ENCODE assay signal across 16 cellular contexts in genomic region chrX:70445197-70445656, GRCh38. TPM values are rescaled to one million over a fixed set of nuclear protein-coding genes. Genes with fewer than 3 reads are reported as not detected.
A peak's percentile ranks its signal among the peaks of the same experiment; 100 is the strongest.
DNase-seq lines count a peak whose midpoint lies in the region; ATAC-seq and TF ChIP-seq lines count a peak whose summit lies in the region.
"Had no signal": no experiment of that assay in that cellular context is flagged by ENCODE, and none has a peak within 500 bp of the region (broad histone marks: within the 10 kb centered on the region; RNA-seq: fewer than 3 reads in every experiment).

No MANE protein-coding gene starts in this region.

- no peak overlapping the region for H3K4me3 ChIP-seq in BLaER1
- H3K4me3 ChIP-seq in H7 (ENCODE audit: insufficient read depth, low read depth, low read length), result peak overlapping the region; percentile 5; the same call in 1 of the 2 replicates
- peak overlapping the region in 2 of 3 experiments; percentile 5 to 14 for H3K4me3 ChIP-seq in mammary epithelial cell (replicated peaks in 1 of 3; ENCODE audit: insufficient read depth in 1 of 3, low read depth in 2 of 3, low read length in 3 of 3)
- H3K4me3 ChIP-seq: right lobe of liver had no signal

- H3K4me1 ChIP-seq in BLaER1 (no peaks in the 10 kb centered on the region), mammary epithelial cell (ENCODE audit: insufficient read depth, low read length) (no peaks in the 10 kb centered on the region)
- H3K4me1 ChIP-seq: right lobe of liver had no signal

- H3K9me3 ChIP-seq in BLaER1 (no peaks in the 10 kb centered on the region), mammary epithelial cell (replicated peaks; ENCODE audit: insufficient read depth, low read length) (no peaks in the 10 kb centered on the region)
- H3K9me3 ChIP-seq: right lobe of liver had no signal

- H3K9ac ChIP-seq in BLaER1, result no peak overlapping the region
- no peak overlapping the region for H3K9ac ChIP-seq in mammary epithelial cell (ENCODE audit: insufficient read depth, low read length)

- H3K4me3 Mint-ChIP-seq in natural killer cell (no peak overlapping the region), nephron progenitor cell (no peak overlapping the region)
- H3K4me3 Mint-ChIP-seq: dendritic cell treated with granulocyte-macrophage colony-stimulating factor and Interleukin-4, amounts not matched to agents 40 ng/mL and 50 ng/mL, for 4 days had no signal

- H3K9me3 Mint-ChIP-seq in natural killer cell, result no peaks in the 10 kb centered on the region
- H3K9me3 Mint-ChIP-seq in nephron progenitor cell, result peaks cover 47% of the 10 kb centered on the region
- H3K9me3 Mint-ChIP-seq: CD4-positive, alpha-beta T cell; dendritic cell treated with granulocyte-macrophage colony-stimulating factor and Interleukin-4, amounts not matched to agents 40 ng/mL and 50 ng/mL, for 4 days had no signal

- in situ Hi-C loops in mammary epithelial cell (cut with MboI; ENCODE audit: low sequenced_read_pairs in 2 of 2), result no loop called here

- no peak overlapping the region for H2AFZ ChIP-seq in mammary epithelial cell (ENCODE audit: low read depth, low read length)

- TF ChIP-seq CTCF in mammary epithelial cell (conservative IDR thresholded peaks at IDR 0.05 in 1 of 2, IDR thresholded peaks at IDR 0.05 in 1 of 2; ENCODE audit: extremely low read depth in 1 of 2, insufficient read depth in 1 of 2, low read depth in 1 of 2, low read length in 2 of 2), result no peak
- TF ChIP-seq CTCF in natural killer cell (IDR thresholded peaks at IDR 0.05), result no peak
- TF ChIP-seq CTCF in nephron progenitor cell (IDR thresholded peaks at IDR 0.05), result no peak

- CTCF ChIA-PET in mammary epithelial cell (lab: Charles Lee; ENCODE audit: low non-redundant PET), result no interaction called here

- intact Hi-C loops in mammary epithelial cell (cut with micrococcal nuclease) (no loop called here), natural killer cell (cut with micrococcal nuclease) (no loop called here)

- no peak overlapping the region for H3K27ac Mint-ChIP-seq in natural killer cell
- no peak overlapping the region for H3K27ac Mint-ChIP-seq in nephron progenitor cell
- H3K27ac Mint-ChIP-seq: CD4-positive, alpha-beta T cell; dendritic cell treated with granulocyte-macrophage colony-stimulating factor and Interleukin-4, amounts not matched to agents 40 ng/mL and 50 ng/mL, for 4 days had no signal

- no TSS peak for BruUV-seq in mammary epithelial cell (replicated peaks; lab: Mats Ljungman, UMichigan)

- H3K36me3 ChIP-seq in BLaER1, result no peaks in the 10 kb centered on the region
- no peaks in the 10 kb centered on the region for H3K36me3 ChIP-seq in H7 (replicated peaks; ENCODE audit: control insufficient read depth, insufficient read depth, low read length)
- H3K36me3 ChIP-seq in mammary epithelial cell (ENCODE audit: insufficient read depth, low read length), result no peaks in the 10 kb centered on the region
- H3K36me3 ChIP-seq: right lobe of liver, WERI-Rb-1 had no signal

- dilution Hi-C loops in mammary epithelial cell (cut with HindIII; ENCODE audit: low sequenced_read_pairs), result no loop called here

- peaks cover 93% of the 10 kb centered on the region for H3K27me3 ChIP-seq in BLaER1
- peaks cover 11% of the 10 kb centered on the region for H3K27me3 ChIP-seq in H7 (ENCODE audit: control insufficient read depth, insufficient read depth, low read length)
- H3K27me3 ChIP-seq in mammary epithelial cell (ENCODE audit: insufficient read depth, low read length), result peaks cover 11% of the 10 kb centered on the region

- H3K36me3 Mint-ChIP-seq in natural killer cell, result no peaks in the 10 kb centered on the region
- no peaks in the 10 kb centered on the region for H3K36me3 Mint-ChIP-seq in nephron progenitor cell (ENCODE audit: low read depth)

- H3K79me2 ChIP-seq in mammary epithelial cell (ENCODE audit: insufficient read depth, low read length), result no peaks in the 10 kb centered on the region

- WGBS in mammary epithelial cell (ENCODE audit: low coverage, missing lambda C conversion rate), result 60% methylated on average over 5 of the region's 28 CpGs

- peaks cover 22 to 32% of the 10 kb centered on the region in 2 donors for H3K27me3 Mint-ChIP-seq in natural killer cell (ENCODE audit: low read depth in 2 of 2)
- H3K27me3 Mint-ChIP-seq in nephron progenitor cell (ENCODE audit: low read depth, poor library complexity), result peaks cover 75% of the 10 kb centered on the region

- H4K20me1 ChIP-seq in BLaER1 (no peaks in the 10 kb centered on the region; the same call in 1 of the 2 replicates), mammary epithelial cell (ENCODE audit: insufficient read depth, low read length) (no peaks in the 10 kb centered on the region)

- H3K4me2 ChIP-seq in BLaER1 (peak overlapping the region; percentile 12; the same call in 1 of the 2 replicates), mammary epithelial cell (ENCODE audit: insufficient read depth, low read depth, low read length) (peak overlapping the region; percentile 65)

- ATAC-seq in natural killer cell, result peak in 2 of 3 donors; percentile 26 to 40
- ATAC-seq in HG02798 (IDR thresholded peaks at IDR 0.05; ENCODE audit: poor library complexity, unreplicated experiment), result no peak
- ATAC-seq in GM19035 (IDR thresholded peaks at IDR 0.05; ENCODE audit: unreplicated experiment), result no peak

- peaks cover 0 to 4% of the 10 kb centered on the region in 2 donors for H3K4me1 Mint-ChIP-seq in natural killer cell
- H3K4me1 Mint-ChIP-seq in nephron progenitor cell, result no peaks in the 10 kb centered on the region

- no peak overlapping the region for H3K27ac ChIP-seq in BLaER1
- no peak overlapping the region for H3K27ac ChIP-seq in mammary epithelial cell (ENCODE audit: insufficient read depth, low read depth, low read length)
- H3K27ac ChIP-seq: right lobe of liver, WERI-Rb-1 had no signal

- DNase-seq in H7, result peak; percentile 55
- no peak for DNase-seq in mammary epithelial cell
- no peak for DNase-seq in natural killer cell
- no peak for DNase-seq in mesenteric fat pad (ENCODE audit: low spot score)
- DNase-seq in nephron progenitor cell, result no peak
- DNase-seq: CD4-positive, alpha-beta T cell; NCI-H187 treated with DMSO at 0.1 percent for 48 hours; NK-92 treated with Interleukin-12 subunit alpha and Interleukin-12 subunit beta, amount 100 ng/mL, for 24 hours; right lobe of liver had no signal

RNA-seq across cellular contexts. Expression of gene DLG3, which starts 0.6 kb away (rescaled TPM):
- total RNA-seq in H7 (2014; rRNA removed; shearing (Covaris generic)), result 31.5 and 42.3 TPM in 2 replicates
- total RNA-seq in mammary epithelial cell, result 10 to 100 TPM; 12.3 to 18.2 TPM
- 11.1 TPM for polyA plus RNA-seq in mammary epithelial cell
- polyA minus RNA-seq in mammary epithelial cell, result 7.8 TPM
- total RNA-seq in natural killer cell, result 10 to 100 TPM; 13.6 to 17.6 (median 15.9) TPM
- total RNA-seq in mesenteric fat pad, result 4.6 TPM

RNA-seq across cellular contexts. Expression of gene GDPD2, which starts 22.1 kb away (rescaled TPM):
- 1.5 and 2.0 TPM in 2 replicates for total RNA-seq in H7 (2014; rRNA removed; shearing (Covaris generic))
- total RNA-seq in mammary epithelial cell, result under 1 TPM; 0.17 to 0.45 TPM
- 0.14 TPM for polyA plus RNA-seq in mammary epithelial cell
- not detected for polyA minus RNA-seq in mammary epithelial cell
- not detected for total RNA-seq in natural killer cell
- not detected for total RNA-seq in mesenteric fat pad
- total RNA-seq: CD4-positive, alpha-beta T cell; fibroblast of villous mesenchyme; right lobe of liver; SK-MEL-5 had no signal

Comparison
In these comparisons a context has a peak if more than half of its experiments do, and no peak if none do; other contexts are left out.
1. ATAC-seq: peak in natural killer cell (2 of 3); none in HG02798 (single experiment) and GM19035 (single experiment).